In genomic region chr14:24940213-24940783, GRCh38 we compare ENCODE assay signal across 27 cellular contexts.
A peak's percentile ranks its signal among the peaks of the same experiment; 100 is the strongest.
DNase-seq lines count a peak whose midpoint lies in the region; ATAC-seq, FAIRE-seq and TF ChIP-seq lines count a peak whose summit lies in the region.
"Had no signal": no experiment of that assay in that cellular context is flagged by ENCODE, and none has a peak within 500 bp of the region (broad histone marks: within the 10 kb centered on the region; RNA-seq: fewer than 3 reads in every experiment).

No MANE protein-coding gene starts in this region.

- H3K4me1 Mint-ChIP-seq in astrocyte (ENCODE audit: low read depth, unreplicated experiment): peaks cover 15% of the 10 kb centered on the region
- H3K4me1 Mint-ChIP-seq in stimulated activated effector memory CD8-positive, alpha-beta T cell treated with anti-CD3 and anti-CD28 coated beads, Interleukin-12 subunit alpha, Interleukin-12 subunit beta, amount 100 ng/mL, for 72 hours: no peaks in the 10 kb centered on the region

- TF ChIP-seq CTCF in cardiac muscle cell (IDR thresholded peaks at IDR 0.05; ENCODE audit: low read depth, low read length): no peak
- no peak for TF ChIP-seq CTCF in astrocyte (IDR thresholded peaks at IDR 0.05; ENCODE audit: insufficient read depth, low read depth, low read length)

- no peaks in the 10 kb centered on the region for H3K36me3 ChIP-seq in cardiac muscle cell
- no peaks in the 10 kb centered on the region for H3K36me3 ChIP-seq in astrocyte (ENCODE audit: insufficient read depth, low read length)

- H3K9me3 Mint-ChIP-seq in astrocyte (ENCODE audit: unreplicated experiment): no peaks in the 10 kb centered on the region
- no peaks in the 10 kb centered on the region for H3K9me3 Mint-ChIP-seq in stimulated activated effector memory CD8-positive, alpha-beta T cell treated with anti-CD3 and anti-CD28 coated beads, Interleukin-12 subunit alpha, Interleukin-12 subunit beta, amount 100 ng/mL, for 72 hours

- intact Hi-C loops in cardiac septum (cut with DNase I): no loop called here

- H4K20me1 ChIP-seq in astrocyte (ENCODE audit: insufficient read depth, low read length): no peaks in the 10 kb centered on the region

- H3K27ac ChIP-seq in cardiac muscle cell: peak overlapping the region; percentile 46
- H3K27ac ChIP-seq in astrocyte (ENCODE audit: low read depth, low read length): no peak overlapping the region

- peak; percentile 85 for ATAC-seq in stimulated activated effector memory CD8-positive, alpha-beta T cell treated with anti-CD3 and anti-CD28 coated beads, Interleukin-12 subunit alpha, Interleukin-12 subunit beta, amount 100 ng/mL, for 72 hours
- ATAC-seq: HCT116 had no signal

- H3K27ac Mint-ChIP-seq in astrocyte (ENCODE audit: unreplicated experiment): no peak overlapping the region
- no peak overlapping the region for H3K27ac Mint-ChIP-seq in stimulated activated effector memory CD8-positive, alpha-beta T cell treated with anti-CD3 and anti-CD28 coated beads, Interleukin-12 subunit alpha, Interleukin-12 subunit beta, amount 100 ng/mL, for 72 hours

- DNase-seq in NCI-H2029 (lab: John Stamatoyannopoulos, UW) (peak; percentile 50), NCI-H2029 treated with DMSO at 0.1 percent for 48 hours (lab: John Stamatoyannopoulos, UW) (no peak), cardiac muscle cell (ENCODE audit: low read depth in 1 of 2, low spot score in 1 of 2) (peak in 1 of 2 donors; percentile 44), cardiac septum (ENCODE audit: low spot score) (no peak), astrocyte (ENCODE audit: low read depth) (no peak), NCI-H526 (lab: John Stamatoyannopoulos, UW) (no peak), SKM-1 treated with dmso at 0.1 percent for 144 hours (lab: John Stamatoyannopoulos, UW; ENCODE audit: unreplicated experiment) (no peak)
- DNase-seq in stimulated activated effector memory CD8-positive, alpha-beta T cell treated with anti-CD3 and anti-CD28 coated beads, Interleukin-12 subunit alpha, Interleukin-12 subunit beta, amount 100 ng/mL, for 72 hours (ENCODE audit: low spot score in 2 of 2): no peak
- DNase-seq: 8988T; ACHN; GF-D8; Karpas-422; NCI-H1092 treated with DMSO at 0.1 percent for 48 hours; NCI-H1436; NCI-H187 treated with DMSO at 0.1 percent for 48 hours; NCI-H446; NCI-H524 treated with DMSO at 0.1 percent for 48 hours; NCI-H82; NK-92 treated with Interleukin-12 subunit alpha and Interleukin-12 subunit beta, amount 100 ng/mL, for 24 hours; RPMI8226; SHP77 treated with DMSO at 0.1 percent for 48 hours had no signal

- H3K9ac ChIP-seq in astrocyte (ENCODE audit: low read length): no peak overlapping the region

- no peaks in the 10 kb centered on the region for H3K79me2 ChIP-seq in astrocyte (ENCODE audit: insufficient read depth, low read length)

- H3K4me3 ChIP-seq in cardiac muscle cell (no peak overlapping the region), astrocyte (ENCODE audit: insufficient read depth, low read depth, low read length) (no peak overlapping the region)

- H3K9me3 ChIP-seq in cardiac muscle cell (ENCODE audit: low read depth): no peaks in the 10 kb centered on the region
- H3K9me3 ChIP-seq in astrocyte (ENCODE audit: insufficient read depth, low read depth, low read length): no peaks in the 10 kb centered on the region

- peaks cover 3% of the 10 kb centered on the region for H3K36me3 Mint-ChIP-seq in astrocyte (ENCODE audit: low read depth, unreplicated experiment)
- no peaks in the 10 kb centered on the region for H3K36me3 Mint-ChIP-seq in stimulated activated effector memory CD8-positive, alpha-beta T cell treated with anti-CD3 and anti-CD28 coated beads, Interleukin-12 subunit alpha, Interleukin-12 subunit beta, amount 100 ng/mL, for 72 hours

- H3K27me3 ChIP-seq in cardiac muscle cell: no peaks in the 10 kb centered on the region
- no peaks in the 10 kb centered on the region for H3K27me3 ChIP-seq in astrocyte (ENCODE audit: insufficient read depth, low read length)

- peak; percentile 23 for FAIRE-seq in astrocyte (lab: Jason Lieb, UNC)
- FAIRE-seq: D721Med, GM12892, GM19239, H1, HepG2 had no signal

- no peak overlapping the region for H3K4me3 Mint-ChIP-seq in astrocyte (ENCODE audit: unreplicated experiment)
- H3K4me3 Mint-ChIP-seq in stimulated activated effector memory CD8-positive, alpha-beta T cell treated with anti-CD3 and anti-CD28 coated beads, Interleukin-12 subunit alpha, Interleukin-12 subunit beta, amount 100 ng/mL, for 72 hours: no peak overlapping the region

- no peaks in the 10 kb centered on the region for H3K27me3 Mint-ChIP-seq in astrocyte (ENCODE audit: low read depth, unreplicated experiment)

- no peak overlapping the region for H3K4me2 ChIP-seq in astrocyte (ENCODE audit: low read length)

- H2AFZ ChIP-seq in astrocyte (ENCODE audit: low read depth, low read length): no peak overlapping the region

- H3K4me1 ChIP-seq in cardiac muscle cell (ENCODE audit: low read depth): peaks cover 37% of the 10 kb centered on the region
- H3K4me1 ChIP-seq in astrocyte (ENCODE audit: insufficient read depth, low read length): no peaks in the 10 kb centered on the region
